ENCODE assay signal across 1 cellular context in genomic region chr3:30693470-30694120, GRCh38.
TF ChIP-seq lines count a peak whose summit lies in the region.

No MANE protein-coding gene starts in this region.

TF ChIP-seq in HEK293, 187 proteins besides CTCF, POLR2A, EP300 and RAD21 (continued from another document):
- TF ChIP-seq PRDM2 (tag by site-specific recombination; IDR thresholded peaks at IDR 0.05; ENCODE audit: borderline replicate concordance): no peak
